ENCODE assay signal across 18 cellular contexts in genomic region chr1:214318356-214318755, GRCh38. TPM values are rescaled to one million over a fixed set of nuclear protein-coding genes. Genes with fewer than 3 reads are reported as not detected.
DNase-seq lines count a peak whose midpoint lies in the region; ATAC-seq, FAIRE-seq and TF ChIP-seq lines count a peak whose summit lies in the region.
"Had no signal": no experiment of that assay in that cellular context is flagged by ENCODE, and none has a peak within 500 bp of the region (broad histone marks: within the 10 kb centered on the region; RNA-seq: fewer than 3 reads in every experiment).

No MANE protein-coding gene starts in this region.

- H3K4me1 ChIP-seq in BLaER1 (peaks cover 47% of the 10 kb centered on the region), astrocyte (ENCODE audit: insufficient read depth, low read length) (peaks cover 18% of the 10 kb centered on the region), mesendoderm (ENCODE audit: control insufficient read depth, low read depth, low read length) (peaks cover 3% of the 10 kb centered on the region)
- H3K4me1 ChIP-seq: upper lobe of left lung had no signal

- peaks cover 19% of the 10 kb centered on the region for H3K36me3 Mint-ChIP-seq in astrocyte (ENCODE audit: low read depth, unreplicated experiment)

- H3K23ac ChIP-seq in mesendoderm (ENCODE audit: low read length), result no peak overlapping the region

- H3K4me1 Mint-ChIP-seq in astrocyte (ENCODE audit: low read depth, unreplicated experiment), result peaks cover 24% of the 10 kb centered on the region

- no peaks in the 10 kb centered on the region for H3K27me3 Mint-ChIP-seq in astrocyte (ENCODE audit: low read depth, unreplicated experiment)
- H3K27me3 Mint-ChIP-seq: activated CD8-positive, alpha-beta memory T cell treated with anti-CD3 and anti-CD28 coated beads, Interleukin-2, amount 10 ng/mL, durations not matched to agents 7 days and 5 days had no signal

- H4K20me1 ChIP-seq in BLaER1, result no peaks in the 10 kb centered on the region
- H4K20me1 ChIP-seq in astrocyte (ENCODE audit: insufficient read depth, low read length), result peaks cover 3% of the 10 kb centered on the region

- no peak overlapping the region for H4K5ac ChIP-seq in mesendoderm (ENCODE audit: low read length)

- H3K9me3 ChIP-seq in BLaER1 (no peaks in the 10 kb centered on the region), astrocyte (ENCODE audit: insufficient read depth, low read depth, low read length) (no peaks in the 10 kb centered on the region)
- H3K9me3 ChIP-seq: upper lobe of left lung had no signal

- FAIRE-seq in astrocyte (lab: Jason Lieb, UNC), result no peak

- ATAC-seq in HG02588 (IDR thresholded peaks at IDR 0.05; ENCODE audit: unreplicated experiment) (peak; percentile 59), SK-N-SH treated with all-trans-retinoic acid at 6 μM for 48 hours (no peak), GM19023 (IDR thresholded peaks at IDR 0.05; ENCODE audit: unreplicated experiment) (no peak), HG03521 (IDR thresholded peaks at IDR 0.05; ENCODE audit: unreplicated experiment) (no peak)
- ATAC-seq: activated CD8-positive, alpha-beta memory T cell treated with anti-CD3 and anti-CD28 coated beads, Interleukin-2, amount 10 ng/mL, durations not matched to agents 7 days and 5 days had no signal

- H2BK5ac ChIP-seq in mesendoderm (ENCODE audit: low read length), result no peak overlapping the region

- H2AFZ ChIP-seq in astrocyte (ENCODE audit: low read depth, low read length), result no peak overlapping the region

- WGBS in mesendoderm (ENCODE audit: extremely low coverage, insufficient coverage, low lambda C conversion rate), result no CpG with 5 or more reads among the region's 6 CpGs

- H2BK15ac ChIP-seq in mesendoderm (replicated peaks; ENCODE audit: low read depth), result no peak overlapping the region

- no peak overlapping the region for H3K56ac ChIP-seq in mesendoderm (ENCODE audit: low read length)

- no peak for TF ChIP-seq CTCF in astrocyte (IDR thresholded peaks at IDR 0.05; ENCODE audit: insufficient read depth, low read depth, low read length)

- no peak overlapping the region for H2AK5ac ChIP-seq in mesendoderm (ENCODE audit: low read length)

- H3K79me1 ChIP-seq in mesendoderm (ENCODE audit: low read length), result no peaks in the 10 kb centered on the region

- peak overlapping the region; percentile 43 for H3K4ac ChIP-seq in mesendoderm (ENCODE audit: low read depth, low read length)

- H3K9ac ChIP-seq in BLaER1 (peak overlapping the region; percentile 23; the same call in 1 of the 2 replicates), astrocyte (ENCODE audit: low read length) (no peak overlapping the region), mesendoderm (ENCODE audit: low read length) (no peak overlapping the region)

- no peaks in the 10 kb centered on the region for H3K79me2 ChIP-seq in astrocyte (ENCODE audit: insufficient read depth, low read length)
- no peaks in the 10 kb centered on the region for H3K79me2 ChIP-seq in mesendoderm (ENCODE audit: control insufficient read depth, insufficient read depth, low read length)

- no peak overlapping the region for H2BK120ac ChIP-seq in mesendoderm (ENCODE audit: low read depth, low read length)

- H3K18ac ChIP-seq in mesendoderm (ENCODE audit: low read length), result peak overlapping the region; percentile 6

- no peaks in the 10 kb centered on the region for H3K9me3 Mint-ChIP-seq in astrocyte (ENCODE audit: unreplicated experiment)
- H3K9me3 Mint-ChIP-seq: activated naive CD4-positive, alpha-beta T cell treated with anti-CD3 and anti-CD28 coated beads for 36 hours had no signal

- H3K4me3 Mint-ChIP-seq in astrocyte (ENCODE audit: unreplicated experiment), result no peak overlapping the region
- H3K4me3 Mint-ChIP-seq: activated CD8-positive, alpha-beta memory T cell treated with anti-CD3 and anti-CD28 coated beads, Interleukin-2, amount 10 ng/mL, durations not matched to agents 7 days and 5 days; activated naive CD4-positive, alpha-beta T cell treated with anti-CD3 and anti-CD28 coated beads for 36 hours had no signal

- H4K8ac ChIP-seq in mesendoderm (ENCODE audit: low read depth, low read length), result no peak overlapping the region

- H3K27ac Mint-ChIP-seq in astrocyte (ENCODE audit: unreplicated experiment), result no peak overlapping the region
- H3K27ac Mint-ChIP-seq: activated CD8-positive, alpha-beta memory T cell treated with anti-CD3 and anti-CD28 coated beads, Interleukin-2, amount 10 ng/mL, durations not matched to agents 7 days and 5 days; activated naive CD4-positive, alpha-beta T cell treated with anti-CD3 and anti-CD28 coated beads for 36 hours had no signal

- H3K36me3 ChIP-seq in BLaER1 (peaks cover 57% of the 10 kb centered on the region), astrocyte (ENCODE audit: insufficient read depth, low read length) (peaks cover 8% of the 10 kb centered on the region), mesendoderm (ENCODE audit: control insufficient read depth, insufficient read depth, low read length) (no peaks in the 10 kb centered on the region)

- H3K27ac ChIP-seq in BLaER1 (peak overlapping the region; percentile 29), astrocyte (ENCODE audit: low read depth, low read length) (no peak overlapping the region), mesendoderm (ENCODE audit: low read depth, low read length) (no peak overlapping the region)
- H3K27ac ChIP-seq: SK-N-MC, upper lobe of left lung had no signal

- H3K27me3 ChIP-seq in BLaER1 (no peaks in the 10 kb centered on the region), astrocyte (ENCODE audit: insufficient read depth, low read length) (no peaks in the 10 kb centered on the region), mesendoderm (ENCODE audit: insufficient read depth, low read length, poor library complexity) (no peaks in the 10 kb centered on the region)
- H3K27me3 ChIP-seq: upper lobe of left lung had no signal

- DNase-seq in astrocyte (ENCODE audit: low read depth), result peak; percentile 20
- DNase-seq in mesendoderm, result no peak
- DNase-seq in mucosa of gallbladder (ENCODE audit: low spot score), result no peak
- DNase-seq: activated CD8-positive, alpha-beta memory T cell treated with anti-CD3 and anti-CD28 coated beads, Interleukin-2, amount 10 ng/mL, durations not matched to agents 7 days and 5 days; activated naive CD4-positive, alpha-beta T cell treated with anti-CD3 and anti-CD28 coated beads for 36 hours; cerebellar nuclear complex; DMS 273 treated with DMSO at 0.1 percent for 48 hours; NCI-H1092; NCI-H2171 treated with DMSO at 0.1 percent for 48 hours; posterior cingulate gyrus; stimulated activated CD4-positive, alpha-beta T cell treated with anti-CD3 and anti-CD28 coated beads, Interleukin-1b, Interleukin-23, amount 100 ng/mL, for 48 hours; upper lobe of left lung had no signal

- peak overlapping the region; percentile 68 for H3K4me2 ChIP-seq in BLaER1
- H3K4me2 ChIP-seq in astrocyte (ENCODE audit: low read length), result peak overlapping the region; percentile 56
- H3K4me2 ChIP-seq in mesendoderm (ENCODE audit: low read length), result no peak overlapping the region

- H3K4me3 ChIP-seq in BLaER1 (no peak overlapping the region), astrocyte (ENCODE audit: insufficient read depth, low read depth, low read length) (no peak overlapping the region), mesendoderm (ENCODE audit: low read length) (no peak overlapping the region)
- H3K4me3 ChIP-seq: SK-N-MC, upper lobe of left lung had no signal

TF ChIP-seq in SK-N-SH treated with all-trans-retinoic acid at 6 μM for 48 hours, 23 proteins besides CTCF, POLR2A, EP300 and RAD21 (continues in another document):
- no peak for TF ChIP-seq BACH2 (CRISPR knock-in tag; IDR thresholded peaks at IDR 0.05; ENCODE audit: borderline replicate concordance)
- no peak for TF ChIP-seq ZNF70 (CRISPR knock-in tag; IDR thresholded peaks at IDR 0.05)
- no peak for TF ChIP-seq ZC3H10 (CRISPR knock-in tag; IDR thresholded peaks at IDR 0.05)
- no peak for TF ChIP-seq ARNTL (CRISPR knock-in tag; IDR thresholded peaks at IDR 0.05; ENCODE audit: borderline replicate concordance, low read depth)
- TF ChIP-seq ZFP30 (CRISPR knock-in tag; IDR thresholded peaks at IDR 0.05), result no peak
- TF ChIP-seq OSR1 (CRISPR knock-in tag; IDR thresholded peaks at IDR 0.05), result no peak
- TF ChIP-seq, protein P1, sequence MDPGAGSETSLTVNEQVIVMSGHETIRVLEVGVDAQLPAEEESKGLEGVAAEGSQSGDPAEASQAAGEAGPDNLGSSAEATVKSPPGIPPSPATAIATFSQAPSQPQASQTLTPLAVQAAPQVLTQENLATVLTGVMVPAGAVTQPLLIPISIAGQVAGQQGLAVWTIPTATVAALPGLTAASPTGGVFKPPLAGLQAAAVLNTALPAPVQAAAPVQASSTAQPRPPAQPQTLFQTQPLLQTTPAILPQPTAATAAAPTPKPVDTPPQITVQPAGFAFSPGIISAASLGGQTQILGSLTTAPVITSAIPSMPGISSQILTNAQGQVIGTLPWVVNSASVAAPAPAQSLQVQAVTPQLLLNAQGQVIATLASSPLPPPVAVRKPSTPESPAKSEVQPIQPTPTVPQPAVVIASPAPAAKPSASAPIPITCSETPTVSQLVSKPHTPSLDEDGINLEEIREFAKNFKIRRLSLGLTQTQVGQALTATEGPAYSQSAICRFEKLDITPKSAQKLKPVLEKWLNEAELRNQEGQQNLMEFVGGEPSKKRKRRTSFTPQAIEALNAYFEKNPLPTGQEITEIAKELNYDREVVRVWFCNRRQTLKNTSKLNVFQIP (CRISPR knock-in tag; IDR thresholded peaks at IDR 0.05; ENCODE audit: borderline replicate concordance, low read depth), result no peak
- TF ChIP-seq, protein P2, sequence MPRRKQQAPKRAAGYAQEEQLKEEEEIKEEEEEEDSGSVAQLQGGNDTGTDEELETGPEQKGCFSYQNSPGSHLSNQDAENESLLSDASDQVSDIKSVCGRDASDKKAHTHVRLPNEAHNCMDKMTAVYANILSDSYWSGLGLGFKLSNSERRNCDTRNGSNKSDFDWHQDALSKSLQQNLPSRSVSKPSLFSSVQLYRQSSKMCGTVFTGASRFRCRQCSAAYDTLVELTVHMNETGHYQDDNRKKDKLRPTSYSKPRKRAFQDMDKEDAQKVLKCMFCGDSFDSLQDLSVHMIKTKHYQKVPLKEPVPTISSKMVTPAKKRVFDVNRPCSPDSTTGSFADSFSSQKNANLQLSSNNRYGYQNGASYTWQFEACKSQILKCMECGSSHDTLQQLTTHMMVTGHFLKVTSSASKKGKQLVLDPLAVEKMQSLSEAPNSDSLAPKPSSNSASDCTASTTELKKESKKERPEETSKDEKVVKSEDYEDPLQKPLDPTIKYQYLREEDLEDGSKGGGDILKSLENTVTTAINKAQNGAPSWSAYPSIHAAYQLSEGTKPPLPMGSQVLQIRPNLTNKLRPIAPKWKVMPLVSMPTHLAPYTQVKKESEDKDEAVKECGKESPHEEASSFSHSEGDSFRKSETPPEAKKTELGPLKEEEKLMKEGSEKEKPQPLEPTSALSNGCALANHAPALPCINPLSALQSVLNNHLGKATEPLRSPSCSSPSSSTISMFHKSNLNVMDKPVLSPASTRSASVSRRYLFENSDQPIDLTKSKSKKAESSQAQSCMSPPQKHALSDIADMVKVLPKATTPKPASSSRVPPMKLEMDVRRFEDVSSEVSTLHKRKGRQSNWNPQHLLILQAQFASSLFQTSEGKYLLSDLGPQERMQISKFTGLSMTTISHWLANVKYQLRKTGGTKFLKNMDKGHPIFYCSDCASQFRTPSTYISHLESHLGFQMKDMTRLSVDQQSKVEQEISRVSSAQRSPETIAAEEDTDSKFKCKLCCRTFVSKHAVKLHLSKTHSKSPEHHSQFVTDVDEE (CRISPR knock-in tag; IDR thresholded peaks at IDR 0.05), result no peak

RNA-seq across cellular contexts. Expression of gene SMYD2, which starts 37.4 kb away (rescaled TPM):
- 33.7 and 38.6 TPM in 2 replicates for total RNA-seq in astrocyte
- 15.1 TPM for polyA plus RNA-seq in mesendoderm (2013, experiment 1 of 2)
- 16.4 TPM for polyA plus RNA-seq in mesendoderm (2013, experiment 2 of 2)
- total RNA-seq in mucosa of gallbladder, result 21.6 TPM
